9 cellular contexts compared by ENCODE assay signal in genomic region chr9:5510360-5510931, GRCh38. TPM values are rescaled to one million over a fixed set of nuclear protein-coding genes. Genes with fewer than 3 reads are reported as not detected.
DNase-seq lines count a peak whose midpoint lies in the region; ATAC-seq and TF ChIP-seq lines count a peak whose summit lies in the region.
"Had no signal": no experiment of that assay in that cellular context is flagged by ENCODE, and none has a peak within 500 bp of the region (broad histone marks: within the 10 kb centered on the region; RNA-seq: fewer than 3 reads in every experiment).

TSS of gene PDCD1LG2 (plus strand) at chr9:5510531. CDS start at chr9:5522547, 12,016 bp downstream.

- DNase-seq in BE2C = peak; percentile 25
- DNase-seq in activated T-helper 2 cell treated with anti-CD3 and anti-CD28 coated beads, Interferon-gamma antibody, Interleukin-2, Interleukin-4, amounts not matched to agents 10 μg/mL and 5 μg/mL and 100 μg/mL, durations not matched to agents 14 hours and 24 hours and 36 hours (ENCODE audit: low spot score) = no peak
- DNase-seq in left cardiac atrium = no peak
- DNase-seq in stimulated activated CD4-positive, alpha-beta T cell treated with anti-CD3 and anti-CD28 coated beads, Interleukin-4, amount 100 ng/mL, for 24 hours = peak; percentile 72
- DNase-seq in NCI-H2196 (lab: John Stamatoyannopoulos, UW; ENCODE audit: unreplicated experiment) = no peak
- no peak for DNase-seq in NCI-H524 (lab: John Stamatoyannopoulos, UW)

- no peaks in the 10 kb centered on the region for H3K36me3 ChIP-seq in BE2C

- peak; percentile 79 for ATAC-seq in GM19372 (IDR thresholded peaks at IDR 0.05; ENCODE audit: low read depth, unreplicated experiment)
- peak; percentile 81 for ATAC-seq in HG03378 (IDR thresholded peaks at IDR 0.05; ENCODE audit: unreplicated experiment)
- ATAC-seq in left cardiac atrium = peak; percentile 46 to 69

- intact Hi-C loops in activated T-helper 2 cell treated with anti-CD3 and anti-CD28 coated beads, Interferon-gamma antibody, Interleukin-2, Interleukin-4, amounts not matched to agents 10 μg/mL and 5 μg/mL and 100 μg/mL, durations not matched to agents 14 hours and 24 hours and 36 hours (cut with micrococcal nuclease) = loop anchor here (1.0 to 2.0 kb wide), 6 partner anchors 8 to 76 kb away; partner anchors contain the start of gene CD274
- intact Hi-C loops in left cardiac atrium (cut with DNase I) = loop anchor here in 1 of 2 donors (5.0 kb wide), 1 partner anchor 67 kb away; no protein-coding TSS in a partner anchor

- H3K36me3 Mint-ChIP-seq in activated T-helper 2 cell treated with anti-CD3 and anti-CD28 coated beads, Interferon-gamma antibody, Interleukin-2, Interleukin-4, amounts not matched to agents 10 μg/mL and 5 μg/mL and 100 μg/mL, durations not matched to agents 14 hours and 24 hours and 36 hours (ENCODE audit: low read depth) = peaks cover 7% of the 10 kb centered on the region

- peak within 1 kb of the TSS; percentile 95 for H3K27ac Mint-ChIP-seq in activated T-helper 2 cell treated with anti-CD3 and anti-CD28 coated beads, Interferon-gamma antibody, Interleukin-2, Interleukin-4, amounts not matched to agents 10 μg/mL and 5 μg/mL and 100 μg/mL, durations not matched to agents 14 hours and 24 hours and 36 hours

- H3K4me1 Mint-ChIP-seq in activated T-helper 2 cell treated with anti-CD3 and anti-CD28 coated beads, Interferon-gamma antibody, Interleukin-2, Interleukin-4, amounts not matched to agents 10 μg/mL and 5 μg/mL and 100 μg/mL, durations not matched to agents 14 hours and 24 hours and 36 hours (ENCODE audit: low read depth) = peaks cover 55% of the 10 kb centered on the region

- no peaks in the 10 kb centered on the region for H3K27me3 Mint-ChIP-seq in activated T-helper 2 cell treated with anti-CD3 and anti-CD28 coated beads, Interferon-gamma antibody, Interleukin-2, Interleukin-4, amounts not matched to agents 10 μg/mL and 5 μg/mL and 100 μg/mL, durations not matched to agents 14 hours and 24 hours and 36 hours (ENCODE audit: low read depth)

- H3K9me3 Mint-ChIP-seq in activated T-helper 2 cell treated with anti-CD3 and anti-CD28 coated beads, Interferon-gamma antibody, Interleukin-2, Interleukin-4, amounts not matched to agents 10 μg/mL and 5 μg/mL and 100 μg/mL, durations not matched to agents 14 hours and 24 hours and 36 hours = peaks cover 9% of the 10 kb centered on the region

- H3K27me3 ChIP-seq in BE2C = no peaks in the 10 kb centered on the region

- peak within 1 kb of the TSS; percentile 80 for H3K4me3 Mint-ChIP-seq in activated T-helper 2 cell treated with anti-CD3 and anti-CD28 coated beads, Interferon-gamma antibody, Interleukin-2, Interleukin-4, amounts not matched to agents 10 μg/mL and 5 μg/mL and 100 μg/mL, durations not matched to agents 14 hours and 24 hours and 36 hours (ENCODE audit: low read depth)

- peaks cover 11% of the 10 kb centered on the region for H3K4me1 ChIP-seq in BE2C

- no peak within 1 kb of the TSS for H3K4me3 ChIP-seq in BE2C (ENCODE audit: low read depth, low read length)

- TF ChIP-seq CTCF in BE2C (IDR thresholded peaks at IDR 0.05; ENCODE audit: low read depth, low read length) = no peak

- no peaks in the 10 kb centered on the region for H3K9me3 ChIP-seq in BE2C

RNA-seq across cellular contexts. Expression of gene PDCD1LG2, which starts in this region (rescaled TPM):
- not detected for polyA plus RNA-seq in BE2C (2012; ENCODE audit: insufficient read depth, insufficient read length, low read depth)
- 1.7 and 2.0 TPM in 2 replicates for total RNA-seq in activated T-helper 2 cell treated with anti-CD3 and anti-CD28 coated beads, Interferon-gamma antibody, Interleukin-2, Interleukin-4, amounts not matched to agents 10 μg/mL and 5 μg/mL and 100 μg/mL, durations not matched to agents 14 hours and 24 hours and 36 hours
- 1 to 10 TPM; 3.3 to 3.6 TPM for total RNA-seq in left cardiac atrium
- polyA plus RNA-seq: neural cell had no signal

Comparison
In these comparisons a context has a peak if more than half of its experiments do, and no peak if none do; other contexts are left out.
1. DNase-seq: peak in BE2C (single experiment) and stimulated activated CD4-positive, alpha-beta T cell treated with anti-CD3 and anti-CD28 coated beads, Interleukin-4, amount 100 ng/mL, for 24 hours (single experiment); none in activated T-helper 2 cell treated with anti-CD3 and anti-CD28 coated beads, Interferon-gamma antibody, Interleukin-2, Interleukin-4, amounts not matched to agents 10 μg/mL and 5 μg/mL and 100 μg/mL, durations not matched to agents 14 hours and 24 hours and 36 hours (single experiment), left cardiac atrium (single experiment), NCI-H2196 (single experiment) and NCI-H524 (0 of 2).
2. Peak in every context shown above with its lines, with median percentiles within 50 percentile points of each other: ATAC-seq.